In genomic region chr11:11959601-11960000, GRCh38 we compare ENCODE assay signal across 10 cellular contexts. TPM values are rescaled to one million over a fixed set of nuclear protein-coding genes. Genes with fewer than 3 reads are reported as not detected.
"Had no signal": no experiment of that assay in that cellular context is flagged by ENCODE, and none has a peak within 500 bp of the region (broad histone marks: within the 10 kb centered on the region; RNA-seq: fewer than 3 reads in every experiment).

No MANE protein-coding gene starts in this region.

- H3K9me3 Mint-ChIP-seq: dendritic cell treated with granulocyte-macrophage colony-stimulating factor and Interleukin-4, amounts not matched to agents 40 ng/mL and 50 ng/mL, for 4 days; neural crest cell had no signal

- H3K4me3 Mint-ChIP-seq: dendritic cell treated with granulocyte-macrophage colony-stimulating factor and Interleukin-4, amounts not matched to agents 40 ng/mL and 50 ng/mL, for 4 days; WTC11 had no signal

- DNase-seq: activated CD4-positive, alpha-beta T cell treated with anti-CD3 and anti-CD28 coated beads for 4 hours; activated T-cell treated with anti-CD3 and anti-CD28 coated beads for 4 hours; aorta; psoas muscle; sigmoid colon; stimulated activated CD4-positive, alpha-beta T cell treated with anti-CD3 and anti-CD28 coated beads, Interleukin-1b, Interleukin-23, amount 100 ng/mL, for 48 hours had no signal

- H3K27ac Mint-ChIP-seq: dendritic cell treated with granulocyte-macrophage colony-stimulating factor and Interleukin-4, amounts not matched to agents 40 ng/mL and 50 ng/mL, for 4 days; WTC11 had no signal

- ATAC-seq: psoas muscle, WTC11 had no signal

RNA-seq across cellular contexts. Expression of gene DKK3, which starts 48.8 kb away (rescaled TPM):
- total RNA-seq: T-helper 2 cell treated with Interferon-gamma antibody and Interleukin-4, amounts not matched to agents 100 ng/mL and 5 ng/mL, for 36 hours had no signal
